8 cellular contexts compared by ENCODE assay signal in genomic region chr11:10659339-10660216, GRCh38. TPM values are rescaled to one million over a fixed set of nuclear protein-coding genes. Genes with fewer than 3 reads are reported as not detected.
DNase-seq lines count a peak whose midpoint lies in the region; ATAC-seq and TF ChIP-seq lines count a peak whose summit lies in the region.

No MANE protein-coding gene starts in this region.

- CTCF ChIA-PET in activated CD4-positive, alpha-beta memory T cell treated with anti-CD3 and anti-CD28 coated beads for 36 hours (lab: Charles Lee): no interaction called here
- CTCF ChIA-PET in activated CD4-positive, alpha-beta memory T cell treated with anti-CD3 and anti-CD28 coated beads, Interleukin-2, amount 10 ng/mL, durations not matched to agents 7 days and 5 days (lab: Charles Lee): interaction anchor here (1.9 kb wide), 2 partner anchors 119 to 253 kb away, joined by 5 read pairs; partner anchors contain the start of gene RNF141

- in situ Hi-C loops in GM13976 (cut with MboI; ENCODE audit: low sequenced_read_pairs, unreplicated experiment): loop anchor here (10.0 kb wide), 1 partner anchor 255 kb away; no protein-coding TSS in a partner anchor

- peak; percentile 22 for DNase-seq in activated CD4-positive, alpha-beta memory T cell treated with anti-CD3 and anti-CD28 coated beads for 36 hours
- no peak for DNase-seq in activated CD4-positive, alpha-beta memory T cell treated with anti-CD3 and anti-CD28 coated beads, Interleukin-2, amount 10 ng/mL, durations not matched to agents 7 days and 5 days
- DNase-seq in activated naive CD8-positive, alpha-beta T cell treated with anti-CD3 and anti-CD28 coated beads, Interleukin-2, amount 10 ng/mL, durations not matched to agents 7 days and 5 days: no peak
- DNase-seq in kidney tubule cell (ENCODE audit: low spot score) (peak; percentile 89), testis (peak; percentile 37), GM13976 (ENCODE audit: low spot score) (no peak), SK-N-DZ (ENCODE audit: low spot score) (no peak), endodermal cell (no peak)

- H3K27ac Mint-ChIP-seq in activated CD4-positive, alpha-beta memory T cell treated with anti-CD3 and anti-CD28 coated beads for 36 hours: no peak overlapping the region
- H3K27ac Mint-ChIP-seq in activated CD4-positive, alpha-beta memory T cell treated with anti-CD3 and anti-CD28 coated beads, Interleukin-2, amount 10 ng/mL, durations not matched to agents 7 days and 5 days: no peak overlapping the region
- H3K27ac Mint-ChIP-seq in activated naive CD8-positive, alpha-beta T cell treated with anti-CD3 and anti-CD28 coated beads, Interleukin-2, amount 10 ng/mL, durations not matched to agents 7 days and 5 days: peak overlapping the region; percentile 23
- H3K27ac Mint-ChIP-seq in endodermal cell: no peak overlapping the region

- H3K4me3 Mint-ChIP-seq in activated CD4-positive, alpha-beta memory T cell treated with anti-CD3 and anti-CD28 coated beads for 36 hours: no peak overlapping the region
- no peak overlapping the region for H3K4me3 Mint-ChIP-seq in activated CD4-positive, alpha-beta memory T cell treated with anti-CD3 and anti-CD28 coated beads, Interleukin-2, amount 10 ng/mL, durations not matched to agents 7 days and 5 days
- H3K4me3 Mint-ChIP-seq in activated naive CD8-positive, alpha-beta T cell treated with anti-CD3 and anti-CD28 coated beads, Interleukin-2, amount 10 ng/mL, durations not matched to agents 7 days and 5 days: no peak overlapping the region
- H3K4me3 Mint-ChIP-seq in endodermal cell: no peak overlapping the region

- H3K4me1 Mint-ChIP-seq in activated CD4-positive, alpha-beta memory T cell treated with anti-CD3 and anti-CD28 coated beads for 36 hours (ENCODE audit: low read depth): peaks cover 19% of the 10 kb centered on the region
- H3K4me1 Mint-ChIP-seq in activated CD4-positive, alpha-beta memory T cell treated with anti-CD3 and anti-CD28 coated beads, Interleukin-2, amount 10 ng/mL, durations not matched to agents 7 days and 5 days: peaks cover 42% of the 10 kb centered on the region
- peaks cover 16% of the 10 kb centered on the region for H3K4me1 Mint-ChIP-seq in activated naive CD8-positive, alpha-beta T cell treated with anti-CD3 and anti-CD28 coated beads, Interleukin-2, amount 10 ng/mL, durations not matched to agents 7 days and 5 days
- H3K4me1 Mint-ChIP-seq in endodermal cell: no peaks in the 10 kb centered on the region

- TF ChIP-seq CTCF in testis (IDR thresholded peaks at IDR 0.05) (no peak), GM13976 (IDR thresholded peaks at IDR 0.05; ENCODE audit: borderline replicate concordance, control extremely low read depth, extremely low read depth, insufficient read depth, missing control alignments) (no peak), endodermal cell (conservative IDR thresholded peaks at IDR 0.05) (no peak)

- H3K27me3 ChIP-seq in testis: no peaks in the 10 kb centered on the region
- no peaks in the 10 kb centered on the region for H3K27me3 ChIP-seq in endodermal cell (ENCODE audit: control insufficient read depth, insufficient read depth, low read length, poor library complexity, severe bottlenecking)

- H3K9me3 ChIP-seq in testis (no peaks in the 10 kb centered on the region), endodermal cell (ENCODE audit: control insufficient read depth, low read length) (no peaks in the 10 kb centered on the region)

- TF ChIP-seq POLR2A in testis (IDR thresholded peaks at IDR 0.05): no peak

- intact Hi-C loops in activated CD4-positive, alpha-beta memory T cell treated with anti-CD3 and anti-CD28 coated beads for 36 hours (cut with micrococcal nuclease): no loop called here
- intact Hi-C loops in testis (cut with DNase I; ENCODE audit: low total_unique reads): no loop called here

- ATAC-seq in activated naive CD8-positive, alpha-beta T cell treated with anti-CD3 and anti-CD28 coated beads, Interleukin-2, amount 10 ng/mL, durations not matched to agents 7 days and 5 days (ENCODE audit: low read depth): no peak

- no peak overlapping the region for H3K9ac ChIP-seq in endodermal cell (ENCODE audit: extremely low read depth, low read length, poor library complexity, severe bottlenecking)

- WGBS in testis, 2 donors: 47 to 56% methylated on average over 13 of the region's 13 CpGs
- WGBS in endodermal cell (ENCODE audit: insufficient coverage in 1 of 2, insufficient read length in 1 of 2), 2 experiments: 91 to 97% methylated on average over 8 to 13 of the region's 13 CpGs

- peaks cover 64% of the 10 kb centered on the region for H3K4me1 ChIP-seq in testis
- H3K4me1 ChIP-seq in endodermal cell (ENCODE audit: control insufficient read depth, insufficient read depth, low read length): no peaks in the 10 kb centered on the region

- no peaks in the 10 kb centered on the region for H3K27me3 Mint-ChIP-seq in activated CD4-positive, alpha-beta memory T cell treated with anti-CD3 and anti-CD28 coated beads for 36 hours
- no peaks in the 10 kb centered on the region for H3K27me3 Mint-ChIP-seq in activated CD4-positive, alpha-beta memory T cell treated with anti-CD3 and anti-CD28 coated beads, Interleukin-2, amount 10 ng/mL, durations not matched to agents 7 days and 5 days
- no peaks in the 10 kb centered on the region for H3K27me3 Mint-ChIP-seq in activated naive CD8-positive, alpha-beta T cell treated with anti-CD3 and anti-CD28 coated beads, Interleukin-2, amount 10 ng/mL, durations not matched to agents 7 days and 5 days
- peaks cover 4% of the 10 kb centered on the region for H3K27me3 Mint-ChIP-seq in endodermal cell (ENCODE audit: insufficient read depth)

- H3K4me3 ChIP-seq in testis (no peak overlapping the region), endodermal cell (ENCODE audit: low read length) (no peak overlapping the region)

- POLR2A ChIA-PET in activated CD4-positive, alpha-beta memory T cell treated with anti-CD3 and anti-CD28 coated beads for 36 hours (lab: Charles Lee): no interaction called here
- POLR2A ChIA-PET in activated CD4-positive, alpha-beta memory T cell treated with anti-CD3 and anti-CD28 coated beads, Interleukin-2, amount 10 ng/mL, durations not matched to agents 7 days and 5 days (lab: Charles Lee): no interaction called here
- POLR2A ChIA-PET in activated naive CD8-positive, alpha-beta T cell treated with anti-CD3 and anti-CD28 coated beads, Interleukin-2, amount 10 ng/mL, durations not matched to agents 7 days and 5 days (lab: Charles Lee): no interaction called here

- no peaks in the 10 kb centered on the region for H3K36me3 ChIP-seq in testis (ENCODE audit: low read depth, missing control alignments)
- no peaks in the 10 kb centered on the region for H3K36me3 ChIP-seq in endodermal cell (ENCODE audit: control insufficient read depth, insufficient read depth, low read length)

- no peaks in the 10 kb centered on the region for H3K9me3 Mint-ChIP-seq in activated CD4-positive, alpha-beta memory T cell treated with anti-CD3 and anti-CD28 coated beads for 36 hours
- no peaks in the 10 kb centered on the region for H3K9me3 Mint-ChIP-seq in activated CD4-positive, alpha-beta memory T cell treated with anti-CD3 and anti-CD28 coated beads, Interleukin-2, amount 10 ng/mL, durations not matched to agents 7 days and 5 days
- no peaks in the 10 kb centered on the region for H3K9me3 Mint-ChIP-seq in activated naive CD8-positive, alpha-beta T cell treated with anti-CD3 and anti-CD28 coated beads, Interleukin-2, amount 10 ng/mL, durations not matched to agents 7 days and 5 days
- no peaks in the 10 kb centered on the region for H3K9me3 Mint-ChIP-seq in endodermal cell

- peak overlapping the region; percentile 76 to 79 for H3K27ac ChIP-seq in testis
- no peak overlapping the region for H3K27ac ChIP-seq in endodermal cell (ENCODE audit: low read depth, low read length)

- H3K36me3 Mint-ChIP-seq in activated CD4-positive, alpha-beta memory T cell treated with anti-CD3 and anti-CD28 coated beads for 36 hours: no peaks in the 10 kb centered on the region
- no peaks in the 10 kb centered on the region for H3K36me3 Mint-ChIP-seq in activated CD4-positive, alpha-beta memory T cell treated with anti-CD3 and anti-CD28 coated beads, Interleukin-2, amount 10 ng/mL, durations not matched to agents 7 days and 5 days (ENCODE audit: low read depth)
- H3K36me3 Mint-ChIP-seq in activated naive CD8-positive, alpha-beta T cell treated with anti-CD3 and anti-CD28 coated beads, Interleukin-2, amount 10 ng/mL, durations not matched to agents 7 days and 5 days: no peaks in the 10 kb centered on the region
- H3K36me3 Mint-ChIP-seq in endodermal cell (ENCODE audit: low read depth): no peaks in the 10 kb centered on the region

RNA-seq across cellular contexts. Expression of gene IRAG1, which starts 34.0 kb away (rescaled TPM):
- total RNA-seq in activated CD4-positive, alpha-beta memory T cell treated with anti-CD3 and anti-CD28 coated beads for 36 hours: not detected
- under 1 TPM in 1 of 2 experiments, not detected in 1; 0.08 TPM for total RNA-seq in activated CD4-positive, alpha-beta memory T cell treated with anti-CD3 and anti-CD28 coated beads, Interleukin-2, amount 10 ng/mL, durations not matched to agents 7 days and 5 days
- total RNA-seq in activated naive CD8-positive, alpha-beta T cell treated with anti-CD3 and anti-CD28 coated beads, Interleukin-2, amount 10 ng/mL, durations not matched to agents 7 days and 5 days: not detected
- total RNA-seq in testis (10 to 100 TPM; 17.7 to 23.1 TPM), endodermal cell (1 to 10 TPM; 4.2 to 7.3 TPM)
- polyA plus RNA-seq in testis (ENCODE audit: insufficient read depth, low read depth, low replicate concordance): 28.6 TPM
- 2.8 and 3.1 TPM in 2 replicates for polyA plus RNA-seq in SK-N-DZ (2014; cell fraction: cytosol; rRNA removed)
- 8.2 and 9.2 TPM in 2 replicates for polyA plus RNA-seq in SK-N-DZ (2014; cell fraction: nucleus; rRNA removed)
- polyA plus RNA-seq in endodermal cell (2013, experiment 1 of 2): 5.6 TPM
- 5.1 TPM for polyA plus RNA-seq in endodermal cell (2013, experiment 2 of 2)

Comparison
In these comparisons a context has a peak if more than half of its experiments do, and no peak if none do; other contexts are left out.
1. DNase-seq: peak in activated CD4-positive, alpha-beta memory T cell treated with anti-CD3 and anti-CD28 coated beads for 36 hours (single experiment), kidney tubule cell (single experiment) and testis (single experiment); none in activated CD4-positive, alpha-beta memory T cell treated with anti-CD3 and anti-CD28 coated beads, Interleukin-2, amount 10 ng/mL, durations not matched to agents 7 days and 5 days (single experiment), activated naive CD8-positive, alpha-beta T cell treated with anti-CD3 and anti-CD28 coated beads, Interleukin-2, amount 10 ng/mL, durations not matched to agents 7 days and 5 days (single experiment), GM13976 (single experiment), SK-N-DZ (single experiment) and endodermal cell (single experiment).
2. RNA of gene IRAG1, which starts 34.0 kb away (total RNA-seq): 17.7 to 23.1 TPM in testis and 4.2 to 7.3 TPM in endodermal cell; not detected in activated naive CD8-positive, alpha-beta T cell treated with anti-CD3 and anti-CD28 coated beads, Interleukin-2, amount 10 ng/mL, durations not matched to agents 7 days and 5 days, 0.08 TPM in activated CD4-positive, alpha-beta memory T cell treated with anti-CD3 and anti-CD28 coated beads, Interleukin-2, amount 10 ng/mL, durations not matched to agents 7 days and 5 days and not detected in activated CD4-positive, alpha-beta memory T cell treated with anti-CD3 and anti-CD28 coated beads for 36 hours; every median in the first group is over 4 times any median in the second.